ENCODE assay signal across 9 cellular contexts in the genomic region with DNA sequence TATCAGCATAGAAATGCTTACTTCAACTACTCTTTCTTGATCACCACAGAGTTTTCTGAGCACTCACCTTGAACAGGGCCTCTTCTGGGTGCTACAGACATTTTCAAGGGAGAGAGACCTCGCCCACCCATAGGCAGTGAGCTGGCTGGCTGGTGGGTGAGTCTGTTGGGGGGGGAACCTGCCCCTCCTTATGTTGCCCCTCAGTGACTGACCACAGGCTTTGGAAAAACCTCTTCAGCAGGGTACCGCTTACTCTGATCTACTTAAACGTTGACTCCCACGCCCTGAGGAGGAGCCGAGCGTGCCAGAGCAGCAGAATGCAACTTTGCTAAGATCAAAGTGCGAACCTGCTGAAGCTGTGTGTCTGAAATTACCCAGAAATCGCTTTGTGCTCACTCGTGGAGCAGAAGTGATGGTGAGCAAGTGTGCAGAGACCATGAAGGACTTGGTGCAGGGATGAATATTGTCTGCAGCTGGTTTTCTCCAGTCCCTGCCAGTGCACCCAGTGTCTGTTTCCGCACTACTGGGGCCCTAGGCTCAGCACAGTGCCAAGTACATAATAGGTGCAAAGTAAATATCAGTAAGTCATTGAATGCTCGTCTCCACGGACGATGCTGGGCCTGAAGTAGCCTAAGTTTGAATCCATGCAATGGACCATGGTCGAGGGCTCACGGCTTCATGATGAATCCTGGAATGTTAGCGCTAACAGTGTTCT.
A peak's percentile ranks its signal among the peaks of the same experiment; 100 is the strongest.
DNase-seq lines count a peak whose midpoint lies in the region; ATAC-seq, FAIRE-seq and TF ChIP-seq lines count a peak whose summit lies in the region.
"Had no signal": no experiment of that assay in that cellular context is flagged by ENCODE, and none has a peak within 500 bp of the region (broad histone marks: within the 10 kb centered on the region; RNA-seq: fewer than 3 reads in every experiment).

No MANE protein-coding gene starts in this region.

- 0 out of 4 replicates have a peak, but pooled peaks of 1 of the 2 experiments have one; percentile 45 for TF ChIP-seq EP300 in HepG2 (IDR thresholded peaks at IDR 0.05; ENCODE audit: low read depth in 2 of 2, low read length in 2 of 2)
- no peak for TF ChIP-seq EP300 in HepG2 (CRISPR knock-in tag; IDR thresholded peaks at IDR 0.05; ENCODE audit: borderline replicate concordance)

- peaks cover 69% of the 10 kb centered on the region for H3K4me1 Mint-ChIP-seq in stimulated activated effector memory CD8-positive, alpha-beta T cell treated with anti-CD3 and anti-CD28 coated beads, Interleukin-12 subunit alpha, Interleukin-12 subunit beta, amount 100 ng/mL, for 72 hours

- H3K4me3 ChIP-seq in OCI-LY1 (ENCODE audit: low read depth, low read length, poor library complexity, severe bottlenecking) (no peak overlapping the region), HepG2 (replicated peaks in 1 of 3; ENCODE audit: insufficient read depth in 1 of 3, low read depth in 2 of 3, low read length in 3 of 3) (peak overlapping the region; percentile 27 to 59 (median 34); a peak in 5 of 6 replicates), H7 (ENCODE audit: insufficient read depth, low read depth, low read length) (no peak overlapping the region)

- H4K20me1 ChIP-seq in OCI-LY1 (ENCODE audit: insufficient read depth, low read length) = no peaks in the 10 kb centered on the region
- H4K20me1 ChIP-seq in HepG2 (ENCODE audit: insufficient read depth, low read length) = no peaks in the 10 kb centered on the region

- POLR2A ChIA-PET in HepG2 (lab: Yijun Ruan, JAX) = interaction anchor here (0.7 to 9.3 kb wide), 23 partner anchors 8 to 315 kb away, joined by 3 to 97 read pairs (median 5); no protein-coding TSS in a partner anchor

- no peaks in the 10 kb centered on the region for H3F3A ChIP-seq in OCI-LY1 (ENCODE audit: insufficient read depth, low read length)

- TF ChIP-seq POLR2A in HepG2 (IDR thresholded peaks at IDR 0.05; ENCODE audit: insufficient read depth in 1 of 2, low read depth in 2 of 2, low read length in 2 of 2) = peak in 1 of 2 experiments; percentile 19; a peak in 1 of 4 replicates

- no peak for TF ChIP-seq RAD21 in HepG2 (CRISPR knock-in tag; IDR thresholded peaks at IDR 0.05)

- H3K27ac ChIP-seq in OCI-LY1 (ENCODE audit: low read depth, low read length, poor library complexity, severe bottlenecking) (peak overlapping the region; percentile 66), HepG2 (ENCODE audit: extremely low read length, insufficient read depth, low read length) (peak overlapping the region; percentile 79)

- H3K27ac Mint-ChIP-seq in stimulated activated effector memory CD8-positive, alpha-beta T cell treated with anti-CD3 and anti-CD28 coated beads, Interleukin-12 subunit alpha, Interleukin-12 subunit beta, amount 100 ng/mL, for 72 hours = no peak overlapping the region

- TF ChIP-seq CTCF in OCI-LY1 (IDR thresholded peaks at IDR 0.05; ENCODE audit: low read length) = no peak
- no peak for TF ChIP-seq CTCF in HepG2 (CRISPR knock-in tag; IDR thresholded peaks at IDR 0.05)

- no peaks in the 10 kb centered on the region for H3K9me2 ChIP-seq in OCI-LY1 (ENCODE audit: low read depth, low read length)

- H3K4me1 ChIP-seq in OCI-LY1 (ENCODE audit: insufficient read depth, low read length, severe bottlenecking) (peaks cover 54% of the 10 kb centered on the region), HepG2 (ENCODE audit: insufficient read depth, low read length) (peaks cover 92% of the 10 kb centered on the region)

- H3K4me2 ChIP-seq in OCI-LY1 (ENCODE audit: low read length) (peak overlapping the region; percentile 27; the same call in 1 of the 2 replicates), HepG2 (ENCODE audit: low read depth, low read length) (peak overlapping the region; percentile 78)

- 15% methylated on average over 10 of the region's 16 CpGs for WGBS in HepG2 (ENCODE audit: low lambda C conversion rate)

- peak overlapping the region; percentile 21; the same call in 1 of the 2 replicates for H3K9ac ChIP-seq in OCI-LY1 (ENCODE audit: low read length)
- peak overlapping the region; percentile 68 for H3K9ac ChIP-seq in HepG2 (ENCODE audit: insufficient read depth, low read depth, low read length)

- BruUV-seq in HepG2 (replicated peaks; lab: Mats Ljungman, UMichigan) = no TSS peak

- peak overlapping the region; percentile 9 for H3K4me3 Mint-ChIP-seq in stimulated activated effector memory CD8-positive, alpha-beta T cell treated with anti-CD3 and anti-CD28 coated beads, Interleukin-12 subunit alpha, Interleukin-12 subunit beta, amount 100 ng/mL, for 72 hours

- ATAC-seq in HepG2 (peak; percentile 69), GM18868 (IDR thresholded peaks at IDR 0.05; ENCODE audit: unreplicated experiment) (no peak)
- ATAC-seq in stimulated activated effector memory CD8-positive, alpha-beta T cell treated with anti-CD3 and anti-CD28 coated beads, Interleukin-12 subunit alpha, Interleukin-12 subunit beta, amount 100 ng/mL, for 72 hours = no peak

- peak; percentile 75 for DNase-seq in activated CD8-positive, alpha-beta memory T cell treated with anti-CD3 and anti-CD28 coated beads, Interleukin-2, amount 50 U/mL, for 48 hours
- DNase-seq in HepG2 (ENCODE audit: low spot score) = peak; percentile 78
- DNase-seq in stimulated activated effector memory CD8-positive, alpha-beta T cell treated with anti-CD3 and anti-CD28 coated beads, Interleukin-12 subunit alpha, Interleukin-12 subunit beta, amount 100 ng/mL, for 72 hours (ENCODE audit: low spot score in 2 of 2) = no peak
- no peak for DNase-seq in H7
- DNase-seq in T1000 (lab: John Stamatoyannopoulos, UW) = no peak
- DNase-seq in DMS53 (lab: John Stamatoyannopoulos, UW) = no peak
- DNase-seq: activated CD4-positive, CD25-positive, alpha-beta regulatory T cell treated with anti-CD3 and anti-CD28 coated beads, Interleukin-2, amount 50 U/mL, for 72 hours had no signal

- no peaks in the 10 kb centered on the region for H3K27me3 ChIP-seq in OCI-LY1 (ENCODE audit: insufficient read depth, low read length)
- no peaks in the 10 kb centered on the region for H3K27me3 ChIP-seq in HepG2 (ENCODE audit: control insufficient read depth in 1 of 2, insufficient read depth in 2 of 2, low read length in 2 of 2)
- H3K27me3 ChIP-seq in H7 (ENCODE audit: control insufficient read depth, insufficient read depth, low read length) = peaks cover 3% of the 10 kb centered on the region; the same call in 1 of the 2 replicates

- in situ Hi-C loops in HepG2 (cut with HindIII; ENCODE audit: extremely low pct_ligation_motif_present, low pct_unique_long_range_greater_than_20kb) = no loop called here

- H3K79me2 ChIP-seq in OCI-LY1 (ENCODE audit: insufficient read depth, low read length) = no peaks in the 10 kb centered on the region
- no peaks in the 10 kb centered on the region for H3K79me2 ChIP-seq in HepG2 (ENCODE audit: insufficient read depth, low read length)

- H3K9me3 Mint-ChIP-seq in stimulated activated effector memory CD8-positive, alpha-beta T cell treated with anti-CD3 and anti-CD28 coated beads, Interleukin-12 subunit alpha, Interleukin-12 subunit beta, amount 100 ng/mL, for 72 hours = peaks cover 3% of the 10 kb centered on the region

- FAIRE-seq in HepG2 (lab: Jason Lieb, UNC) = peak; percentile 81

- intact Hi-C loops in HepG2 (cut with micrococcal nuclease; ENCODE audit: unreplicated experiment) = loop anchor here (1.0 to 2.0 kb wide), 2 partner anchors 37 to 44 kb away; no protein-coding TSS in a partner anchor

- no peaks in the 10 kb centered on the region; the same call in 1 of the 2 replicates for H3K36me3 ChIP-seq in OCI-LY1 (ENCODE audit: insufficient read depth, low read length)
- no peaks in the 10 kb centered on the region for H3K36me3 ChIP-seq in HepG2 (replicated peaks in 1 of 2; ENCODE audit: control insufficient read depth in 1 of 2, insufficient read depth in 2 of 2, low read length in 2 of 2)
- no peaks in the 10 kb centered on the region for H3K36me3 ChIP-seq in H7 (replicated peaks; ENCODE audit: control insufficient read depth, insufficient read depth, low read length)

- H3K9me3 ChIP-seq in OCI-LY1 (ENCODE audit: low read length) = no peaks in the 10 kb centered on the region; the same call in 1 of the 2 replicates
- no peaks in the 10 kb centered on the region for H3K9me3 ChIP-seq in HepG2 (ENCODE audit: low read length)

- H2AFZ ChIP-seq in OCI-LY1 (ENCODE audit: low read length) (no peak overlapping the region), HepG2 (ENCODE audit: low read length) (no peak overlapping the region)

- peaks cover 11% of the 10 kb centered on the region for H3K36me3 Mint-ChIP-seq in stimulated activated effector memory CD8-positive, alpha-beta T cell treated with anti-CD3 and anti-CD28 coated beads, Interleukin-12 subunit alpha, Interleukin-12 subunit beta, amount 100 ng/mL, for 72 hours

- CTCF ChIA-PET in HepG2 (lab: Yijun Ruan, JAX; ENCODE audit: low intra/inter-chr PET ratio, low total read pairs) = no interaction called here

TF ChIP-seq in HepG2, 621 proteins besides CTCF, POLR2A, EP300 and RAD21 (continues in another document):
- TF ChIP-seq, protein P1, sequence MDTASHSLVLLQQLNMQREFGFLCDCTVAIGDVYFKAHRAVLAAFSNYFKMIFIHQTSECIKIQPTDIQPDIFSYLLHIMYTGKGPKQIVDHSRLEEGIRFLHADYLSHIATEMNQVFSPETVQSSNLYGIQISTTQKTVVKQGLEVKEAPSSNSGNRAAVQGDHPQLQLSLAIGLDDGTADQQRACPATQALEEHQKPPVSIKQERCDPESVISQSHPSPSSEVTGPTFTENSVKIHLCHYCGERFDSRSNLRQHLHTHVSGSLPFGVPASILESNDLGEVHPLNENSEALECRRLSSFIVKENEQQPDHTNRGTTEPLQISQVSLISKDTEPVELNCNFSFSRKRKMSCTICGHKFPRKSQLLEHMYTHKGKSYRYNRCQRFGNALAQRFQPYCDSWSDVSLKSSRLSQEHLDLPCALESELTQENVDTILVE (CRISPR knock-in tag; IDR thresholded peaks at IDR 0.05) = no peak
- TF ChIP-seq, protein P2, sequence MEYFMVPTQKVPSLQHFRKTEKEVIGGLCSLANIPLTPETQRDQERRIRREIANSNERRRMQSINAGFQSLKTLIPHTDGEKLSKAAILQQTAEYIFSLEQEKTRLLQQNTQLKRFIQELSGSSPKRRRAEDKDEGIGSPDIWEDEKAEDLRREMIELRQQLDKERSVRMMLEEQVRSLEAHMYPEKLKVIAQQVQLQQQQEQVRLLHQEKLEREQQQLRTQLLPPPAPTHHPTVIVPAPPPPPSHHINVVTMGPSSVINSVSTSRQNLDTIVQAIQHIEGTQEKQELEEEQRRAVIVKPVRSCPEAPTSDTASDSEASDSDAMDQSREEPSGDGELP (IDR thresholded peaks at IDR 0.05; ENCODE audit: borderline replicate concordance, low read depth) = no peak
- TF ChIP-seq SMYD3 (CRISPR knock-in tag; IDR thresholded peaks at IDR 0.05) (0 out of 2 replicates have a peak, but pooled peaks have one; percentile 73), ZFP36L2 (CRISPR knock-in tag; IDR thresholded peaks at IDR 0.05) (no peak)

Comparison
In these comparisons a context has a peak if more than half of its experiments do, and no peak if none do; other contexts are left out.
1. H3K4me3 ChIP-seq: peak in HepG2 (3 of 3); none in OCI-LY1 (single experiment) and H7 (single experiment).
2. DNase-seq: peak in activated CD8-positive, alpha-beta memory T cell treated with anti-CD3 and anti-CD28 coated beads, Interleukin-2, amount 50 U/mL, for 48 hours (single experiment) and HepG2 (single experiment); none in stimulated activated effector memory CD8-positive, alpha-beta T cell treated with anti-CD3 and anti-CD28 coated beads, Interleukin-12 subunit alpha, Interleukin-12 subunit beta, amount 100 ng/mL, for 72 hours (0 of 2), H7 (single experiment), T1000 (single experiment) and DMS53 (single experiment).